In genomic region chr2:225534697-225535096, GRCh38 we compare ENCODE assay signal across 12 cellular contexts.
"Had no signal": no experiment of that assay in that cellular context is flagged by ENCODE, and none has a peak within 500 bp of the region (broad histone marks: within the 10 kb centered on the region; RNA-seq: fewer than 3 reads in every experiment).

No MANE protein-coding gene starts in this region.

- H3K4me1 ChIP-seq: adrenal gland, left lung, pancreas, sigmoid colon had no signal

- H3K4me1 Mint-ChIP-seq: activated CD4-positive, alpha-beta memory T cell treated with anti-CD3 and anti-CD28 coated beads, Interleukin-2, amount 10 ng/mL, durations not matched to agents 7 days and 5 days; activated naive CD4-positive, alpha-beta T cell treated with anti-CD3 and anti-CD28 coated beads, Interleukin-2, amount 50 U/mL, for 24 hours; naive B cell had no signal

- H3K27ac Mint-ChIP-seq: activated CD4-positive, alpha-beta memory T cell treated with anti-CD3 and anti-CD28 coated beads, Interleukin-2, amount 10 ng/mL, durations not matched to agents 7 days and 5 days; activated naive CD4-positive, alpha-beta T cell treated with anti-CD3 and anti-CD28 coated beads, Interleukin-2, amount 50 U/mL, for 24 hours; activated T-cell treated with anti-CD3 and anti-CD28 coated beads, Interleukin-2, amount 50 U/mL, for 24 hours; naive B cell had no signal

- H3K4me3 ChIP-seq: adrenal gland, left lung, pancreas, sigmoid colon had no signal

- H3K36me3 Mint-ChIP-seq: activated naive CD4-positive, alpha-beta T cell treated with anti-CD3 and anti-CD28 coated beads, Interleukin-2, amount 50 U/mL, for 24 hours; naive B cell had no signal

- DNase-seq: activated CD4-positive, alpha-beta memory T cell treated with anti-CD3 and anti-CD28 coated beads, Interleukin-2, amount 10 ng/mL, durations not matched to agents 7 days and 5 days; activated CD4-positive, alpha-beta T cell treated with anti-CD3 and anti-CD28 coated beads for 1 hour; activated effector memory CD4-positive, alpha-beta T cell treated with Interleukin-2 at 50 U/mL for 16 hours; activated T-cell treated with anti-CD3 and anti-CD28 coated beads, Interleukin-2, amount 50 U/mL, for 24 hours; adrenal gland; kidney; left lung; naive B cell; pancreas; sigmoid colon; stimulated activated CD4-positive, alpha-beta T cell treated with anti-CD3 and anti-CD28 coated beads, Interleukin-2, amount 100 ng/mL, for 24 hours had no signal

- H3K27ac ChIP-seq: adrenal gland, left lung, pancreas, sigmoid colon had no signal

- ATAC-seq: left lung had no signal

- H3K27me3 Mint-ChIP-seq: activated CD4-positive, alpha-beta memory T cell treated with anti-CD3 and anti-CD28 coated beads, Interleukin-2, amount 10 ng/mL, durations not matched to agents 7 days and 5 days had no signal

- H3K9me3 ChIP-seq: adrenal gland, pancreas, sigmoid colon had no signal

- H3K4me3 Mint-ChIP-seq: activated CD4-positive, alpha-beta memory T cell treated with anti-CD3 and anti-CD28 coated beads, Interleukin-2, amount 10 ng/mL, durations not matched to agents 7 days and 5 days; activated naive CD4-positive, alpha-beta T cell treated with anti-CD3 and anti-CD28 coated beads, Interleukin-2, amount 50 U/mL, for 24 hours; activated T-cell treated with anti-CD3 and anti-CD28 coated beads, Interleukin-2, amount 50 U/mL, for 24 hours; naive B cell had no signal

- H3K9me3 Mint-ChIP-seq: activated CD4-positive, alpha-beta memory T cell treated with anti-CD3 and anti-CD28 coated beads, Interleukin-2, amount 10 ng/mL, durations not matched to agents 7 days and 5 days; activated naive CD4-positive, alpha-beta T cell treated with anti-CD3 and anti-CD28 coated beads, Interleukin-2, amount 50 U/mL, for 24 hours; activated T-cell treated with anti-CD3 and anti-CD28 coated beads, Interleukin-2, amount 50 U/mL, for 24 hours had no signal

- H3K27me3 ChIP-seq: adrenal gland, left lung, pancreas, sigmoid colon had no signal

- H3K36me3 ChIP-seq: adrenal gland, left lung, pancreas, sigmoid colon had no signal
